ENCODE assay signal across 28 cellular contexts in the genomic region with DNA sequence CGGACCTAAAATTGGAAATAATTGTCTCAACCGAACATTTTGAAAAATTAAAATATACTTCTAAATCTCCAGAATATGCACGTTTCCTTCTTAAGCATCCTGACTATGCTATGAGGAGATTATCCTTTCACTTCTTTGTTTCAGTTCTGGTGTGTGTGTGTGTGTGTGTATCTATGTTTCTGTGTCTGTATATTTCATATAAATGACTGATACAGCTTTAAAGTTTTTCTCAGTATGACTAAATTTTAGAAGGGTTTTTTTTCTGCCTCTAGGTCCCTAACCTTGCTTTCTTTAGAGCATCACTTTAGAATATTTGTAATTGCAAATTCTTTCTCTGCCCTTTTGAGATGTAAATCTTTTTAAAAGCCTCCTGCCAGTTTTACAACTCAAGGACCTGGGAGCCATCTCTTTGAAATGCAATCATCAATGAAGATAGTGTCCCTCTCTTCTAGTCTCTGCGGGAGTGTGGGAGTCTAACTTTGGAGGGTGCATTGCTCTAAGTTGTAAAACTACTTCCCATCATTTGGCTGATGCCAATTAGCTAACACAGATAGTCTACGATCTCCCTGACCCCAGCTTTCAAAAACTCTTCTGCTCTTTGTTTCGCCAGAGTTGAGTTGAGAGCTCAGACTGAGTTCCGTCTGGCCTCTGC.
DNase-seq lines count a peak whose midpoint lies in the region; ATAC-seq, FAIRE-seq and TF ChIP-seq lines count a peak whose summit lies in the region.
"Had no signal": no experiment of that assay in that cellular context is flagged by ENCODE, and none has a peak within 500 bp of the region (broad histone marks: within the 10 kb centered on the region; RNA-seq: fewer than 3 reads in every experiment).

No MANE protein-coding gene starts in this region.

- no peak overlapping the region for H2BK20ac ChIP-seq in H1 (ENCODE audit: low read length)

- H3K36me3 ChIP-seq in H1 (ENCODE audit: control insufficient read depth in 2 of 4, insufficient read depth in 4 of 4, low read length in 3 of 4) (peaks cover 0 to 14% (median 2%) of the 10 kb centered on the region in 4 experiments; a peak in 3 of 8 replicates), neuronal stem cell (replicated peaks in 1 of 2; ENCODE audit: control insufficient read depth in 2 of 2, insufficient read depth in 2 of 2, low read length in 2 of 2) (peaks cover 0 to 3% of the 10 kb centered on the region in 2 donors)
- H3K36me3 ChIP-seq: adrenal gland, brain microvascular endothelial cell, esophagus muscularis mucosa, gastrocnemius medialis had no signal

- ATAC-seq in GM21423 (IDR thresholded peaks at IDR 0.05; ENCODE audit: unreplicated experiment) (peak; percentile 54), HG02840 (IDR thresholded peaks at IDR 0.05; ENCODE audit: low FRiP score, unreplicated experiment) (peak; percentile 62), HG03039 (IDR thresholded peaks at IDR 0.05; ENCODE audit: unreplicated experiment) (no peak)
- ATAC-seq: activated T-cell treated with anti-CD3 and anti-CD28 coated beads, Interleukin-2, amount 50 U/mL, for 4 hours; gastrocnemius medialis; PC-3; stimulated activated naive CD8-positive, alpha-beta T cell treated with anti-CD3 and anti-CD28 coated beads, Interleukin-15, Interleukin-2, amounts not matched to agents 100 U/mL and 50 U/mL, for 24 hours had no signal

- CTCF ChIA-PET in H1 (lab: Charles Lee; ENCODE audit: partially characterized antibody): no interaction called here

- H3K9me3 Mint-ChIP-seq in endothelial cell (ENCODE audit: unreplicated experiment): peaks cover 7% of the 10 kb centered on the region

- H3K4me3 ChIP-seq in H1 (ENCODE audit: extremely low read depth in 1 of 4, insufficient read depth in 2 of 4, low read depth in 3 of 4, low read length in 4 of 4) (no peak overlapping the region), neuronal stem cell (ENCODE audit: low read length in 2 of 2) (no peak overlapping the region)
- H3K4me3 ChIP-seq: adrenal gland, esophagus muscularis mucosa, gastrocnemius medialis had no signal

- DNase-seq in H1 (ENCODE audit: low read depth in 1 of 2, low spot score in 2 of 2) (peak in 1 of 2 experiments; percentile 25), neuronal stem cell (ENCODE audit: low spot score) (peak; percentile 5), NCI-H2107 treated with DMSO at 0.1 percent for 48 hours (lab: John Stamatoyannopoulos, UW; ENCODE audit: unreplicated experiment) (no peak), endothelial cell (ENCODE audit: low spot score) (no peak)
- DNase-seq: activated CD4-positive, alpha-beta T cell treated with anti-CD3 and anti-CD28 coated beads for 1 hour; activated naive CD4-positive, alpha-beta T cell; activated T-cell treated with anti-CD3 and anti-CD28 coated beads, Interleukin-2, amount 50 U/mL, for 4 hours; adrenal gland; brain microvascular endothelial cell; CD4-positive, alpha-beta T cell; effector memory CD4-positive, alpha-beta T cell; gastrocnemius medialis; hippocampal formation; kidney glomerular epithelial cell; NCI-H1930; NCI-H82; PC-3; SIG-M5; small intestine; stimulated activated CD4-positive, alpha-beta T cell treated with anti-CD3 and anti-CD28 coated beads, Interleukin-4, amount 100 ng/mL, for 1 hour; stimulated activated naive CD8-positive, alpha-beta T cell treated with anti-CD3 and anti-CD28 coated beads, Interleukin-15, Interleukin-2, amounts not matched to agents 100 U/mL and 50 U/mL, for 24 hours had no signal

- H3K9me3 ChIP-seq in H1 (ENCODE audit: insufficient read depth in 2 of 2, low read depth in 1 of 2, low read length in 1 of 2) (no peaks in the 10 kb centered on the region), neuronal stem cell (replicated peaks in 1 of 2; ENCODE audit: control insufficient read depth in 2 of 2, insufficient read depth in 1 of 2, low read depth in 1 of 2, low read length in 2 of 2) (peaks cover 0 to 9% of the 10 kb centered on the region in 2 donors)
- H3K9me3 ChIP-seq: adrenal gland, esophagus muscularis mucosa, gastrocnemius medialis had no signal

- H3K4ac ChIP-seq in H1 (replicated peaks; ENCODE audit: insufficient read length, low read depth, low read length): no peak overlapping the region
- H3K4ac ChIP-seq in neuronal stem cell (ENCODE audit: low read length): no peak overlapping the region

- no peak overlapping the region for H3K4me3 Mint-ChIP-seq in endothelial cell (ENCODE audit: unreplicated experiment)
- H3K4me3 Mint-ChIP-seq: activated T-cell treated with anti-CD3 and anti-CD28 coated beads, Interleukin-2, amount 50 U/mL, for 4 hours; CD4-positive, alpha-beta T cell had no signal

- no peaks in the 10 kb centered on the region for H3K27me3 Mint-ChIP-seq in endothelial cell (ENCODE audit: unreplicated experiment)
- H3K27me3 Mint-ChIP-seq: CD4-positive, alpha-beta T cell had no signal

- H3K27me3 ChIP-seq in H1 (replicated peaks in 1 of 4; ENCODE audit: control insufficient read depth in 3 of 4, extremely low read depth in 1 of 4, insufficient read depth in 3 of 4, low read length in 3 of 4) (peaks cover 34 to 88% (median 79%) of the 10 kb centered on the region in 4 experiments), neuronal stem cell (ENCODE audit: control insufficient read depth in 3 of 3, insufficient read depth in 3 of 3, low read depth in 1 of 3, low read length in 3 of 3) (peaks cover 0 to 23% (median 2%) of the 10 kb centered on the region in 3 experiments)
- H3K27me3 ChIP-seq: adrenal gland, brain microvascular endothelial cell, esophagus muscularis mucosa, gastrocnemius medialis had no signal

- H4K91ac ChIP-seq in H1 (replicated peaks; ENCODE audit: insufficient read length, low read length): no peak overlapping the region
- H4K91ac ChIP-seq in neuronal stem cell (ENCODE audit: low read depth, low read length, poor library complexity): no peak overlapping the region

- H2BK15ac ChIP-seq in H1 (ENCODE audit: low read length) (no peak overlapping the region), neuronal stem cell (ENCODE audit: low read length) (no peak overlapping the region)

- H3K56ac ChIP-seq in H1 (replicated peaks; ENCODE audit: insufficient read length, low read depth, low read length): no peak overlapping the region

- H3K14ac ChIP-seq in H1 (ENCODE audit: insufficient read length) (no peak overlapping the region), neuronal stem cell (ENCODE audit: low read length) (no peak overlapping the region)

- no peaks in the 10 kb centered on the region for H3K36me3 Mint-ChIP-seq in endothelial cell (ENCODE audit: low read depth, unreplicated experiment)

- peaks cover 16 to 20% of the 10 kb centered on the region in 2 experiments for H4K20me1 ChIP-seq in H1 (replicated peaks in 1 of 2; ENCODE audit: control insufficient read depth in 1 of 2, insufficient read depth in 2 of 2, low read length in 2 of 2)

- H3K27ac ChIP-seq in H1 (ENCODE audit: low read depth, low read length) (no peak overlapping the region), neuronal stem cell (replicated peaks; ENCODE audit: low read length) (no peak overlapping the region)
- H3K27ac ChIP-seq: adrenal gland, brain microvascular endothelial cell, esophagus muscularis mucosa, gastrocnemius medialis, KMS-11 had no signal

- H3K27ac Mint-ChIP-seq in endothelial cell (ENCODE audit: unreplicated experiment): no peak overlapping the region
- H3K27ac Mint-ChIP-seq: CD4-positive, alpha-beta T cell had no signal

- H2AK5ac ChIP-seq in H1 (ENCODE audit: low read depth, low read length) (no peak overlapping the region), neuronal stem cell (ENCODE audit: low read depth, low read length) (no peak overlapping the region)

- H2BK12ac ChIP-seq in H1 (ENCODE audit: low read depth, low read length) (no peak overlapping the region), neuronal stem cell (ENCODE audit: low read length) (no peak overlapping the region)

- peak in 1 of 2 experiments; percentile 74; a peak in 1 of 3 replicates for TF ChIP-seq EP300 in H1 (IDR thresholded peaks at IDR 0.05; ENCODE audit: borderline replicate concordance in 1 of 2, low read depth in 2 of 2, low read length in 2 of 2)

- TF ChIP-seq POLR2A in H1 (IDR thresholded peaks at IDR 0.05; ENCODE audit: control extremely low read depth in 1 of 2, low read depth in 2 of 2, low read length in 2 of 2): no peak

- H3K4me1 ChIP-seq in H1 (replicated peaks in 1 of 4; ENCODE audit: control insufficient read depth in 3 of 4, insufficient read depth in 4 of 4, low read length in 3 of 4) (no peaks in the 10 kb centered on the region), neuronal stem cell (ENCODE audit: control insufficient read depth in 2 of 2, insufficient read depth in 1 of 2, low read depth in 1 of 2, low read length in 2 of 2) (peaks cover 0 to 8% of the 10 kb centered on the region in 2 donors)
- H3K4me1 ChIP-seq: adrenal gland, esophagus muscularis mucosa, gastrocnemius medialis had no signal

- no peak overlapping the region for H2AFZ ChIP-seq in H1 (ENCODE audit: low read length)
- H2AFZ ChIP-seq in neuronal stem cell (ENCODE audit: low read length): no peak overlapping the region

- no peak overlapping the region for H3K23ac ChIP-seq in H1 (ENCODE audit: insufficient read length)
- H3K23ac ChIP-seq in neuronal stem cell (ENCODE audit: low read depth, low read length, poor library complexity): no peak overlapping the region

- H3K4me2 ChIP-seq in H1 (ENCODE audit: insufficient read depth in 1 of 2, low read depth in 2 of 2, low read length in 2 of 2) (no peak overlapping the region), neuronal stem cell (ENCODE audit: insufficient read depth, low read length, poor library complexity, severe bottlenecking) (no peak overlapping the region)
- H3K4me2 ChIP-seq: KMS-11 had no signal

- H2BK120ac ChIP-seq in H1 (replicated peaks; ENCODE audit: low read depth, low read length) (no peak overlapping the region), neuronal stem cell (ENCODE audit: low read depth, low read length) (no peak overlapping the region)

- TF ChIP-seq CTCF in H1 (IDR thresholded peaks at IDR 0.05; ENCODE audit: control extremely low read depth in 1 of 3, insufficient read depth in 1 of 3, low read depth in 1 of 3, low read length in 3 of 3) (no peak), endothelial cell (IDR thresholded peaks at IDR 0.05; ENCODE audit: unreplicated experiment) (no peak)

- POLR2A ChIA-PET in H1 (lab: Charles Lee; ENCODE audit: partially characterized antibody): no interaction called here

- no peaks in the 10 kb centered on the region for H3K79me1 ChIP-seq in H1 (ENCODE audit: low read depth, low read length)
- H3K79me1 ChIP-seq in neuronal stem cell (ENCODE audit: low read depth, low read length): no peaks in the 10 kb centered on the region

- 59% methylated on average over 7 of the region's 7 CpGs; no CpG with 5 or more reads in 1 of the 2 experiments for WGBS in H1 (ENCODE audit: extremely low coverage in 1 of 2, insufficient coverage in 1 of 2, insufficient read length in 1 of 2, insufficient replicate concordance in 2 of 2, low coverage in 1 of 2, low lambda C conversion rate in 2 of 2, missing lambda C conversion rate in 1 of 2), 2 experiments
- no CpG with 5 or more reads among the region's 7 CpGs for WGBS in neuronal stem cell (ENCODE audit: extremely low coverage in 2 of 2, insufficient read length in 2 of 2, insufficient replicate concordance in 1 of 2), 2 donors

- no peaks in the 10 kb centered on the region for H3K79me2 ChIP-seq in H1 (ENCODE audit: control insufficient read depth in 1 of 2, insufficient read depth in 2 of 2, low read length in 2 of 2)

- peak in 1 of 2 experiments; percentile 26; a peak in 1 of 4 replicates for TF ChIP-seq RAD21 in H1 (IDR thresholded peaks at IDR 0.05 in 1 of 2, conservative IDR thresholded peaks at IDR 0.05 in 1 of 2; ENCODE audit: low read depth in 2 of 2, low read length in 2 of 2)

- H4K5ac ChIP-seq in H1 (ENCODE audit: insufficient read length, low read depth, low read length): no peak overlapping the region

- H3K23me2 ChIP-seq in H1 (ENCODE audit: low read depth, low read length): no peaks in the 10 kb centered on the region

- no peak overlapping the region for H3K9ac ChIP-seq in H1 (replicated peaks in 1 of 4; ENCODE audit: extremely low read depth in 1 of 4, low read depth in 3 of 4, low read length in 3 of 4)
- H3K9ac ChIP-seq in neuronal stem cell (ENCODE audit: low read depth, low read length, poor library complexity): no peak overlapping the region
- H3K9ac ChIP-seq: KMS-11 had no signal

- H4K8ac ChIP-seq in H1 (ENCODE audit: extremely low read depth, insufficient read depth, low read length): no peak overlapping the region
- no peak overlapping the region for H4K8ac ChIP-seq in neuronal stem cell (ENCODE audit: low read depth, low read length)

- H3K4me1 Mint-ChIP-seq in endothelial cell (ENCODE audit: unreplicated experiment): no peaks in the 10 kb centered on the region

- FAIRE-seq in H1 (lab: Jason Lieb, UNC): peak; percentile 90
- FAIRE-seq: colon, HTR-8/SVneo, small intestine had no signal

- H2BK5ac ChIP-seq in H1 (ENCODE audit: low read depth, low read length) (no peak overlapping the region), neuronal stem cell (ENCODE audit: low read length) (no peak overlapping the region)

- H3K18ac ChIP-seq in H1 (ENCODE audit: extremely low read depth, low read length): no peak overlapping the region
- no peak overlapping the region for H3K18ac ChIP-seq in neuronal stem cell (ENCODE audit: low read length)
